In the genomic region with DNA sequence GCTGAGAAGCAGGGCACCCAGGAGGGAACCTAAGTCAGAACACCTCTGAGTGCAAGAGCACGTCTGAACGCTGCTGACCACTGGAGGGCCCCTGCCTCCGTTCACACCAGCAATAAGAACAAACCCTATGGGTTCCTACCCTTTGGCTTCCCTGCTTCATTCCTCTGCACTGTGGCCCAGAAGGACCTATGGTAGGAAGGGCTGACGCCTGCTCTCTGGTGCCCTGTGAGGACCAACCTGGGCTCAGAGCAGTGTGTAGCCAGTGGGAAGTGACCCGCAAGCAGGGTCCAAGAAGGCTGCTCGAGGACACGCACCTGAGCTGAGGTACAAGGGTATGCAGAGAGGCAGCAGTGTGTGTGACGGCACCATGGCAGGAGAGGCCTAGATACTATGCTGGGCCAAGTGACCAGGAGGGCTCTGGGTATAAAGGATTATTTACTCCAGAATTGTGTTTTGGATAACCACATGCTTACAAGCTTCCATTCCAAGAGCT, we compare ENCODE assay signal across 14 cellular contexts.
DNase-seq lines count a peak whose midpoint lies in the region; ATAC-seq and TF ChIP-seq lines count a peak whose summit lies in the region.
"Had no signal": no experiment of that assay in that cellular context is flagged by ENCODE, and none has a peak within 500 bp of the region (broad histone marks: within the 10 kb centered on the region; RNA-seq: fewer than 3 reads in every experiment).

No MANE protein-coding gene starts in this region.

- CTCF ChIA-PET in Panc1 (lab: Charles Lee), result no interaction called here

- DNase-seq in D341Med (ENCODE audit: low spot score) (peak; percentile 17), Panc1 (ENCODE audit: low read depth, low spot score) (no peak), endodermal cell (peak; percentile 58), suprapubic skin (ENCODE audit: low spot score in 2 of 2) (no peak), 8988T (no peak)
- DNase-seq in stimulated activated effector memory CD8-positive, alpha-beta T cell treated with anti-CD3 and anti-CD28 coated beads, Interleukin-12 subunit alpha, Interleukin-12 subunit beta, amount 100 ng/mL, for 72 hours (ENCODE audit: low spot score in 2 of 2), result no peak
- DNase-seq in activated CD4-positive, alpha-beta T cell treated with anti-CD3 and anti-CD28 coated beads, Interleukin-2, amount 10 ng/mL, durations not matched to agents 24 days and 14 days, result no peak
- DNase-seq: CD8-positive, alpha-beta memory T cell; H7; NCI-H1436 treated with DMSO at 0.1 percent for 48 hours; NCI-H2081; NCI-H510A treated with DMSO at 0.1 percent for 48 hours; SHP77 treated with DMSO at 0.1 percent for 48 hours had no signal

- no peak overlapping the region for H3K9ac ChIP-seq in endodermal cell (ENCODE audit: extremely low read depth, low read length, poor library complexity, severe bottlenecking)
- H3K9ac ChIP-seq: BLaER1 had no signal

- no peak overlapping the region for H3K4me3 ChIP-seq in Panc1 (ENCODE audit: low read depth in 2 of 2, low read length in 2 of 2)
- H3K4me3 ChIP-seq in endodermal cell (ENCODE audit: low read length), result no peak overlapping the region
- H3K4me3 ChIP-seq in suprapubic skin, result no peak overlapping the region
- H3K4me3 ChIP-seq: BLaER1 had no signal

- no peak overlapping the region for H3K4me3 Mint-ChIP-seq in endodermal cell
- no peak overlapping the region for H3K4me3 Mint-ChIP-seq in stimulated activated effector memory CD8-positive, alpha-beta T cell treated with anti-CD3 and anti-CD28 coated beads, Interleukin-12 subunit alpha, Interleukin-12 subunit beta, amount 100 ng/mL, for 72 hours
- no peak overlapping the region for H3K4me3 Mint-ChIP-seq in activated CD4-positive, alpha-beta T cell treated with anti-CD3 and anti-CD28 coated beads, Interleukin-2, amount 10 ng/mL, durations not matched to agents 24 days and 14 days
- H3K4me3 Mint-ChIP-seq: CD8-positive, alpha-beta memory T cell had no signal

- no peaks in the 10 kb centered on the region for H3K27me3 ChIP-seq in Panc1 (ENCODE audit: control insufficient read depth, insufficient read depth, low read length)
- no peaks in the 10 kb centered on the region for H3K27me3 ChIP-seq in endodermal cell (ENCODE audit: control insufficient read depth, insufficient read depth, low read length, poor library complexity, severe bottlenecking)
- no peaks in the 10 kb centered on the region for H3K27me3 ChIP-seq in suprapubic skin
- H3K27me3 ChIP-seq: BLaER1 had no signal

- no peaks in the 10 kb centered on the region for H3K4me1 Mint-ChIP-seq in endodermal cell
- H3K4me1 Mint-ChIP-seq in stimulated activated effector memory CD8-positive, alpha-beta T cell treated with anti-CD3 and anti-CD28 coated beads, Interleukin-12 subunit alpha, Interleukin-12 subunit beta, amount 100 ng/mL, for 72 hours, result no peaks in the 10 kb centered on the region
- H3K4me1 Mint-ChIP-seq in activated CD4-positive, alpha-beta T cell treated with anti-CD3 and anti-CD28 coated beads, Interleukin-2, amount 10 ng/mL, durations not matched to agents 24 days and 14 days, result no peaks in the 10 kb centered on the region
- H3K4me1 Mint-ChIP-seq: CD8-positive, alpha-beta memory T cell had no signal

- H3K36me3 ChIP-seq in Panc1 (ENCODE audit: control insufficient read depth, insufficient read depth, low read length), result no peaks in the 10 kb centered on the region; the same call in none of the 2 replicates
- peaks cover 79% of the 10 kb centered on the region for H3K36me3 ChIP-seq in endodermal cell (ENCODE audit: control insufficient read depth, insufficient read depth, low read length)
- H3K36me3 ChIP-seq in suprapubic skin, result peaks cover 97% of the 10 kb centered on the region

- H3K27ac ChIP-seq in Panc1 (ENCODE audit: low read length) (no peak overlapping the region), endodermal cell (ENCODE audit: low read depth, low read length) (no peak overlapping the region), suprapubic skin (no peak overlapping the region)
- H3K27ac ChIP-seq: BLaER1 had no signal

- POLR2A ChIA-PET in Panc1 (lab: Charles Lee), result no interaction called here

- TF ChIP-seq CTCF in Panc1 (IDR thresholded peaks at IDR 0.05), result no peak
- TF ChIP-seq CTCF in endodermal cell (conservative IDR thresholded peaks at IDR 0.05), result peak; percentile 54
- no peak for TF ChIP-seq CTCF in suprapubic skin (IDR thresholded peaks at IDR 0.05)

- no peaks in the 10 kb centered on the region for H3K9me3 Mint-ChIP-seq in endodermal cell
- H3K9me3 Mint-ChIP-seq in stimulated activated effector memory CD8-positive, alpha-beta T cell treated with anti-CD3 and anti-CD28 coated beads, Interleukin-12 subunit alpha, Interleukin-12 subunit beta, amount 100 ng/mL, for 72 hours, result no peaks in the 10 kb centered on the region
- H3K9me3 Mint-ChIP-seq in activated CD4-positive, alpha-beta T cell treated with anti-CD3 and anti-CD28 coated beads, Interleukin-2, amount 10 ng/mL, durations not matched to agents 24 days and 14 days, result no peaks in the 10 kb centered on the region
- H3K9me3 Mint-ChIP-seq: CD8-positive, alpha-beta memory T cell had no signal

- no peak overlapping the region for H3K27ac Mint-ChIP-seq in endodermal cell
- peak overlapping the region; percentile 64 for H3K27ac Mint-ChIP-seq in stimulated activated effector memory CD8-positive, alpha-beta T cell treated with anti-CD3 and anti-CD28 coated beads, Interleukin-12 subunit alpha, Interleukin-12 subunit beta, amount 100 ng/mL, for 72 hours
- H3K27ac Mint-ChIP-seq in activated CD4-positive, alpha-beta T cell treated with anti-CD3 and anti-CD28 coated beads, Interleukin-2, amount 10 ng/mL, durations not matched to agents 24 days and 14 days, result no peak overlapping the region

- no peaks in the 10 kb centered on the region for H3K27me3 Mint-ChIP-seq in endodermal cell (ENCODE audit: insufficient read depth)
- H3K27me3 Mint-ChIP-seq in activated CD4-positive, alpha-beta T cell treated with anti-CD3 and anti-CD28 coated beads, Interleukin-2, amount 10 ng/mL, durations not matched to agents 24 days and 14 days, result no peaks in the 10 kb centered on the region
- H3K27me3 Mint-ChIP-seq: CD8-positive, alpha-beta memory T cell had no signal

- H3K4me1 ChIP-seq in Panc1 (ENCODE audit: control insufficient read depth, insufficient read depth, low read length) (no peaks in the 10 kb centered on the region), endodermal cell (ENCODE audit: control insufficient read depth, insufficient read depth, low read length) (no peaks in the 10 kb centered on the region), suprapubic skin (no peaks in the 10 kb centered on the region)

- H3K9me3 ChIP-seq in Panc1 (ENCODE audit: control insufficient read depth, insufficient read depth, low read depth, low read length), result no peaks in the 10 kb centered on the region
- no peaks in the 10 kb centered on the region for H3K9me3 ChIP-seq in endodermal cell (ENCODE audit: control insufficient read depth, low read length)
- H3K9me3 ChIP-seq in suprapubic skin, result no peaks in the 10 kb centered on the region
- H3K9me3 ChIP-seq: BLaER1 had no signal

- no peak for TF ChIP-seq POLR2A in suprapubic skin (IDR thresholded peaks at IDR 0.05)

- peaks cover 59% of the 10 kb centered on the region for H3K36me3 Mint-ChIP-seq in endodermal cell (ENCODE audit: low read depth)
- peaks cover 83% of the 10 kb centered on the region for H3K36me3 Mint-ChIP-seq in stimulated activated effector memory CD8-positive, alpha-beta T cell treated with anti-CD3 and anti-CD28 coated beads, Interleukin-12 subunit alpha, Interleukin-12 subunit beta, amount 100 ng/mL, for 72 hours
- H3K36me3 Mint-ChIP-seq in activated CD4-positive, alpha-beta T cell treated with anti-CD3 and anti-CD28 coated beads, Interleukin-2, amount 10 ng/mL, durations not matched to agents 24 days and 14 days (ENCODE audit: low read depth), result peaks cover 47% of the 10 kb centered on the region

- intact Hi-C loops in Panc1 (cut with micrococcal nuclease; ENCODE audit: unreplicated experiment), result no loop called here
- intact Hi-C loops in activated CD4-positive, alpha-beta T cell treated with anti-CD3 and anti-CD28 coated beads, Interleukin-2, amount 10 ng/mL, durations not matched to agents 24 days and 14 days (cut with micrococcal nuclease), result no loop called here

- ATAC-seq in Panc1, result 0 out of 2 replicates have a peak, but pooled peaks have one; percentile 61
- no peak for ATAC-seq in stimulated activated effector memory CD8-positive, alpha-beta T cell treated with anti-CD3 and anti-CD28 coated beads, Interleukin-12 subunit alpha, Interleukin-12 subunit beta, amount 100 ng/mL, for 72 hours

- in situ Hi-C loops in Panc1 (cut with HindIII; ENCODE audit: low pct_unique_long_range_greater_than_20kb, low sequenced_read_pairs), result no loop called here

- TF ChIP-seq EP300 in suprapubic skin (IDR thresholded peaks at IDR 0.05), result no peak

- BruUV-seq in Panc1 (replicated peaks; lab: Mats Ljungman, UMichigan), result no TSS peak

- WGBS in endodermal cell (ENCODE audit: insufficient coverage in 1 of 2, insufficient read length in 1 of 2), 2 experiments, result 94 to 97% methylated on average over 5 to 8 of the region's 8 CpGs
- WGBS in suprapubic skin, result 87% methylated on average over 8 of the region's 8 CpGs

Comparison
In these comparisons a context has a peak if more than half of its experiments do, and no peak if none do; other contexts are left out.
1. DNase-seq: peak in D341Med (single experiment) and endodermal cell (single experiment); none in Panc1 (single experiment), stimulated activated effector memory CD8-positive, alpha-beta T cell treated with anti-CD3 and anti-CD28 coated beads, Interleukin-12 subunit alpha, Interleukin-12 subunit beta, amount 100 ng/mL, for 72 hours (0 of 2), suprapubic skin (0 of 2), activated CD4-positive, alpha-beta T cell treated with anti-CD3 and anti-CD28 coated beads, Interleukin-2, amount 10 ng/mL, durations not matched to agents 24 days and 14 days (single experiment) and 8988T (single experiment).